ENCODE assay signal across 31 cellular contexts in the genomic region with DNA sequence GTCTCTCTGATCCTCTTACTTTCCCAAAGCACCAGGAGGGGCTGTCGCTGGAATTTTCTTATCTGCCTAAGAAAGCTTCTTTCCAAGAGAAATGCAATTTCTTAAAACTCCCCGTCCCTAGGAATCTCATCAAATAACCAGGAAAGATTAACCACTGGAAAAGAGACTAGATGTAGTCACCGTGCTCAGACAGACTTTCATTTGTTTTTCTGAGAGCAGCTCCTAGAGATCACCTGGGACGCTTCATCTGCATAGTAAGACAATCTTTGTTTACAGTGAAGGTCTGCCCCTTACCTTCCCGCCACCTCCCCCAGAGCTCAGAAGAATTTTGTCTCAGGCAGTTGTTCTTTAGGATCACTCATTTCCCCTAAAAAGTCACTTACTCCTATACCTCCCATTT. TPM values are rescaled to one million over a fixed set of nuclear protein-coding genes. Genes with fewer than 3 reads are reported as not detected.
DNase-seq lines count a peak whose midpoint lies in the region; ATAC-seq and TF ChIP-seq lines count a peak whose summit lies in the region.
"Had no signal": no experiment of that assay in that cellular context is flagged by ENCODE, and none has a peak within 500 bp of the region (broad histone marks: within the 10 kb centered on the region; RNA-seq: fewer than 3 reads in every experiment).

No MANE protein-coding gene starts in this region.

- H4K20me1 ChIP-seq in GM23338 (replicated peaks; ENCODE audit: insufficient read depth) = no peaks in the 10 kb centered on the region
- no peaks in the 10 kb centered on the region for H4K20me1 ChIP-seq in smooth muscle cell (ENCODE audit: low read depth)

- no peak overlapping the region for H2AFZ ChIP-seq in GM23338
- peak overlapping the region; percentile 37 for H2AFZ ChIP-seq in smooth muscle cell (ENCODE audit: low read depth)
- H2AFZ ChIP-seq: parathyroid adenoma had no signal

- H3K4me2 ChIP-seq in GM23338 (peak overlapping the region; percentile 53), smooth muscle cell (no peak overlapping the region)

- no peaks in the 10 kb centered on the region for H3K9me2 ChIP-seq in GM23338 (ENCODE audit: insufficient read depth)

- peak overlapping the region; percentile 53 for H3K4me3 Mint-ChIP-seq in GM23338
- H3K4me3 Mint-ChIP-seq: activated naive CD8-positive, alpha-beta T cell treated with anti-CD3 and anti-CD28 coated beads, Interleukin-2, amount 10 ng/mL, durations not matched to agents 7 days and 5 days; nephron; T-cell had no signal

- ATAC-seq in GM23338 = peak; percentile 94
- ATAC-seq: right cardiac atrium, T-cell had no signal

- H3K27me3 Mint-ChIP-seq in GM23338 (ENCODE audit: insufficient read depth, low read depth, poor library complexity) = peaks cover 4% of the 10 kb centered on the region

- H3K4me1 ChIP-seq in GM23338 (ENCODE audit: insufficient read depth) = peaks cover 30% of the 10 kb centered on the region
- peaks cover 21% of the 10 kb centered on the region for H3K4me1 ChIP-seq in iPS-15b (ENCODE audit: control insufficient read depth, insufficient read depth, low read length)
- peaks cover 17% of the 10 kb centered on the region for H3K4me1 ChIP-seq in smooth muscle cell (ENCODE audit: low read depth)
- no peaks in the 10 kb centered on the region for H3K4me1 ChIP-seq in prostate gland (replicated peaks)
- H3K4me1 ChIP-seq: ascending aorta, parathyroid adenoma, SJCRH30, thyroid gland had no signal

- H3K9me3 ChIP-seq in SK-N-MC (ENCODE audit: low read depth, low read length) = no peaks in the 10 kb centered on the region
- H3K9me3 ChIP-seq in iPS-15b (ENCODE audit: control insufficient read depth, insufficient read depth, low read length) = no peaks in the 10 kb centered on the region
- H3K9me3 ChIP-seq in smooth muscle cell (replicated peaks; ENCODE audit: low read depth) = no peaks in the 10 kb centered on the region
- H3K9me3 ChIP-seq in prostate gland = no peaks in the 10 kb centered on the region
- H3K9me3 ChIP-seq: ascending aorta, SJCRH30, spleen, thyroid gland had no signal

- H3K27ac ChIP-seq in GM23338 (ENCODE audit: low read depth) = peak overlapping the region; percentile 73; the same call in 1 of the 2 replicates
- H3K27ac ChIP-seq in SK-N-MC = peak overlapping the region; percentile 100
- no peak overlapping the region for H3K27ac ChIP-seq in smooth muscle cell (ENCODE audit: low read depth)
- no peak overlapping the region for H3K27ac ChIP-seq in prostate gland
- H3K27ac ChIP-seq: ascending aorta, parathyroid adenoma, SJCRH30, thyroid gland had no signal

- no peaks in the 10 kb centered on the region for H3K36me3 Mint-ChIP-seq in GM23338 (ENCODE audit: low read depth)
- H3K36me3 Mint-ChIP-seq: activated naive CD8-positive, alpha-beta T cell treated with anti-CD3 and anti-CD28 coated beads, Interleukin-2, amount 10 ng/mL, durations not matched to agents 7 days and 5 days; T-cell had no signal

- H3F3A ChIP-seq in GM23338 (replicated peaks; ENCODE audit: low read depth) = no peaks in the 10 kb centered on the region
- H3F3A ChIP-seq in smooth muscle cell (ENCODE audit: low read depth) = no peaks in the 10 kb centered on the region

- TF ChIP-seq POLR2A in prostate gland (IDR thresholded peaks at IDR 0.05) = no peak

- H3K27me3 ChIP-seq in GM23338 (ENCODE audit: insufficient read depth) (no peaks in the 10 kb centered on the region), iPS-15b (ENCODE audit: control insufficient read depth, insufficient read depth, low read length) (no peaks in the 10 kb centered on the region), smooth muscle cell (ENCODE audit: low read depth) (peaks cover 12% of the 10 kb centered on the region), prostate gland (replicated peaks; ENCODE audit: insufficient read depth) (no peaks in the 10 kb centered on the region)
- H3K27me3 ChIP-seq: ascending aorta, SJCRH30, spleen had no signal

- no peaks in the 10 kb centered on the region for H3K36me3 ChIP-seq in GM23338 (ENCODE audit: insufficient read depth)
- H3K36me3 ChIP-seq in SK-N-MC (ENCODE audit: insufficient read depth, low read length) = no peaks in the 10 kb centered on the region
- no peaks in the 10 kb centered on the region for H3K36me3 ChIP-seq in iPS-15b (ENCODE audit: control insufficient read depth, insufficient read depth, low read length)
- H3K36me3 ChIP-seq in smooth muscle cell (ENCODE audit: low read depth) = no peaks in the 10 kb centered on the region
- H3K36me3 ChIP-seq in prostate gland = no peaks in the 10 kb centered on the region
- H3K36me3 ChIP-seq: ascending aorta, SJCRH30, spleen, thyroid gland had no signal

- H3K79me2 ChIP-seq in GM23338 (replicated peaks; ENCODE audit: insufficient read depth) (no peaks in the 10 kb centered on the region), smooth muscle cell (ENCODE audit: low read depth) (no peaks in the 10 kb centered on the region)
- H3K79me2 ChIP-seq: parathyroid adenoma had no signal

- peaks cover 43% of the 10 kb centered on the region for H3K4me1 Mint-ChIP-seq in GM23338
- H3K4me1 Mint-ChIP-seq: activated naive CD8-positive, alpha-beta T cell treated with anti-CD3 and anti-CD28 coated beads, Interleukin-2, amount 10 ng/mL, durations not matched to agents 7 days and 5 days had no signal

- 20% methylated on average over 5 of the region's 5 CpGs for WGBS in smooth muscle cell (ENCODE audit: low lambda C conversion rate)
- 49% methylated on average over 5 of the region's 5 CpGs for WGBS in prostate gland

- intact Hi-C loops in prostate gland (cut with DNase I) = no loop called here

- peak overlapping the region; percentile 55 for H3K9ac ChIP-seq in SK-N-MC (ENCODE audit: insufficient read length)
- H3K9ac ChIP-seq in iPS-15b (ENCODE audit: low read depth, low read length) = no peak overlapping the region
- H3K9ac ChIP-seq in smooth muscle cell (ENCODE audit: low read depth) = no peak overlapping the region
- H3K9ac ChIP-seq: parathyroid adenoma had no signal

- H3K9me3 Mint-ChIP-seq in GM23338 = no peaks in the 10 kb centered on the region
- H3K9me3 Mint-ChIP-seq: activated naive CD8-positive, alpha-beta T cell treated with anti-CD3 and anti-CD28 coated beads, Interleukin-2, amount 10 ng/mL, durations not matched to agents 7 days and 5 days; nephron; T-cell had no signal

- peak overlapping the region; percentile 18 for H3K4me3 ChIP-seq in GM23338
- no peak overlapping the region for H3K4me3 ChIP-seq in SK-N-MC
- H3K4me3 ChIP-seq in iPS-15b (ENCODE audit: low read depth, low read length) = peak overlapping the region; percentile 27
- H3K4me3 ChIP-seq in smooth muscle cell = no peak overlapping the region
- H3K4me3 ChIP-seq in prostate gland = no peak overlapping the region
- H3K4me3 ChIP-seq: ascending aorta, lung, SJCRH30, spleen, thyroid gland had no signal

- TF ChIP-seq CTCF in GM23338 (conservative IDR thresholded peaks at IDR 0.05; ENCODE audit: low read depth in 2 of 2) = no peak
- no peak for TF ChIP-seq CTCF in smooth muscle cell (IDR thresholded peaks at IDR 0.05; ENCODE audit: borderline replicate concordance, insufficient read depth, poor library complexity, severe bottlenecking)
- no peak for TF ChIP-seq CTCF in prostate gland (IDR thresholded peaks at IDR 0.05)

- DNase-seq in GM23338 (ENCODE audit: low spot score) (peak; percentile 81), SK-N-MC (ENCODE audit: low read depth, low spot score) (no peak), smooth muscle cell (lab: John Stamatoyannopoulos, UW; ENCODE audit: unreplicated experiment) (no peak), COLO829 (ENCODE audit: low spot score) (no peak), prostate gland (ENCODE audit: low spot score) (no peak), occipital lobe (lab: John Stamatoyannopoulos, UW) (no peak)
- DNase-seq: activated CD4-positive, alpha-beta T cell treated with anti-CD3 and anti-CD28 coated beads, Interleukin-2, amount 50 U/mL, for 1 hour; activated effector memory CD4-positive, alpha-beta T cell treated with Interleukin-2 at 50 U/mL for 16 hours; activated naive CD8-positive, alpha-beta T cell treated with anti-CD3 and anti-CD28 coated beads, Interleukin-2, amount 10 ng/mL, durations not matched to agents 7 days and 5 days; activated T-cell treated with anti-CD3 and anti-CD28 coated beads, Interleukin-2, amount 50 U/mL, for 1 hour; effector CD4-positive, alpha-beta T cell; KBM-7; NCI-H1105; NCI-H187; right cardiac atrium; RPMI8226; SJCRH30; spleen; stimulated activated CD4-positive, alpha-beta T cell treated with anti-CD3 and anti-CD28 coated beads, Interleukin-2, amount 100 ng/mL, for 24 hours; T-cell; thyroid gland had no signal

- H3K27ac Mint-ChIP-seq in GM23338 = peak overlapping the region; percentile 93
- H3K27ac Mint-ChIP-seq: activated naive CD8-positive, alpha-beta T cell treated with anti-CD3 and anti-CD28 coated beads, Interleukin-2, amount 10 ng/mL, durations not matched to agents 7 days and 5 days; nephron; T-cell had no signal

TF ChIP-seq in GM23338, 12 proteins besides CTCF, POLR2A, EP300 and RAD21 (continues in another document):
- no peak for TF ChIP-seq POLR2AphosphoS5 (IDR thresholded peaks at IDR 0.05; ENCODE audit: low read depth)
- no peak for TF ChIP-seq EZH2phosphoT487 (IDR thresholded peaks at IDR 0.05; ENCODE audit: unreplicated experiment)

RNA-seq across cellular contexts. Expression of a gene that starts 38.6 kb away (rescaled TPM):
- total RNA-seq in GM23338 (2014; rRNA removed; shearing (Covaris generic)) = 0.24 and 0.47 TPM in 2 replicates
- 0.21 and 0.33 TPM in 2 replicates for polyA plus RNA-seq in GM23338 (2016; fragmentation: Nextera tagmentation; extraction: Ambion mirVana)
- not detected in 2 replicates for total RNA-seq in smooth muscle cell
- not detected in 2 replicates for polyA plus RNA-seq in smooth muscle cell
- under 1 TPM in 1 of 2 donors, not detected in 1; 0.28 TPM for total RNA-seq in prostate gland
- not detected for total RNA-seq in occipital lobe
- total RNA-seq: activated naive CD8-positive, alpha-beta T cell treated with anti-CD3 and anti-CD28 coated beads, Interleukin-2, amount 10 ng/mL, durations not matched to agents 7 days and 5 days; ascending aorta; glomerular endothelial cell; lung; MCF 10A; mucosa of gallbladder; NCI-H460; right cardiac atrium; SJCRH30; spleen; T-cell; thyroid gland had no signal
- polyA plus RNA-seq: BJ, lung, right cardiac atrium, spleen had no signal

Comparison
In these comparisons a context has a peak if more than half of its experiments do, and no peak if none do; other contexts are left out.
1. H3K27ac ChIP-seq: peak in GM23338 (single experiment) and SK-N-MC (single experiment); none in smooth muscle cell (single experiment) and prostate gland (0 of 2).
2. H3K4me3 ChIP-seq: peak in GM23338 (single experiment) and iPS-15b (single experiment); none in SK-N-MC (single experiment), smooth muscle cell (single experiment) and prostate gland (0 of 2).